24 cellular contexts compared by ENCODE assay signal in genomic region chr9:89801723-89802680, GRCh38.
DNase-seq lines count a peak whose midpoint lies in the region; ATAC-seq and TF ChIP-seq lines count a peak whose summit lies in the region.
"Had no signal": no experiment of that assay in that cellular context is flagged by ENCODE, and none has a peak within 500 bp of the region (broad histone marks: within the 10 kb centered on the region; RNA-seq: fewer than 3 reads in every experiment).

No MANE protein-coding gene starts in this region.

- ATAC-seq in gastrocnemius medialis, result peak; percentile 23 to 35
- ATAC-seq in GM18520 (IDR thresholded peaks at IDR 0.05; ENCODE audit: unreplicated experiment), result no peak
- no peak for ATAC-seq in GM19023 (IDR thresholded peaks at IDR 0.05; ENCODE audit: unreplicated experiment)
- ATAC-seq: body of pancreas; effector memory CD8-positive, alpha-beta T cell; esophagus mucosa; stimulated activated memory B cell treated with anti-CD40 and anti-IgM and Interleukin-4, amounts not matched to agents 10 μg/mL and 1 μg/mL and 100 μg/mL, for 72 hours had no signal

- no peaks in the 10 kb centered on the region for H3K36me3 ChIP-seq in gastrocnemius medialis
- H3K36me3 ChIP-seq: prostate gland had no signal

- in situ Hi-C loops in gastrocnemius medialis (cut with MboI; ENCODE audit: low sequenced_read_pairs in 4 of 4), result no loop called here

- no peak for TF ChIP-seq CTCF in gastrocnemius medialis (IDR thresholded peaks at IDR 0.05 in 4 of 5, conservative IDR thresholded peaks at IDR 0.05 in 1 of 5)

- no peaks in the 10 kb centered on the region for H3K9me3 ChIP-seq in gastrocnemius medialis
- H3K9me3 ChIP-seq: body of pancreas, prostate gland had no signal

- DNase-seq in NCI-H1092 (lab: John Stamatoyannopoulos, UW), result peak; percentile 36
- peak in 5 of 61 donors; percentile 17 to 27 (median 22) for DNase-seq in caudate nucleus (lab: John Stamatoyannopoulos, UW)
- peak; percentile 25 for DNase-seq in inferior parietal cortex (ENCODE audit: extremely low spot score)
- peak in 1 of 2 donors; percentile 31 for DNase-seq in gastrocnemius medialis
- DNase-seq in NCI-H345 (lab: John Stamatoyannopoulos, UW), result no peak
- DNase-seq: activated B cell treated with CpG ODN at 0.5 μM for 24 hours; activated CD4-positive, alpha-beta T cell treated with anti-CD3 and anti-CD28 coated beads, Interleukin-2, amount 50 U/mL, for 48 hours; effector memory CD8-positive, alpha-beta T cell; islet precursor cell; mammary epithelial cell; NCI-H1417 treated with DMSO at 0.1 percent for 48 hours; NCI-H2081 treated with DMSO at 0.1 percent for 48 hours; NCI-H446 treated with DMSO at 0.1 percent for 48 hours; PC-9; SHP77 treated with DMSO at 0.1 percent for 48 hours; stimulated activated CD4-positive, alpha-beta T cell treated with anti-CD3 and anti-CD28 coated beads, Interleukin-2, amount 100 ng/mL, for 48 hours; SW 1271 had no signal

- no peak for TF ChIP-seq POLR2A in gastrocnemius medialis (IDR thresholded peaks at IDR 0.05)

- no peaks in the 10 kb centered on the region for H3K27me3 ChIP-seq in gastrocnemius medialis
- H3K27me3 ChIP-seq: body of pancreas had no signal

- peaks cover 0 to 2% of the 10 kb centered on the region in 2 donors for H3K4me1 ChIP-seq in gastrocnemius medialis
- H3K4me1 ChIP-seq: body of pancreas, foreskin keratinocyte, prostate gland had no signal

- H3K4me3 ChIP-seq in gastrocnemius medialis, result no peak overlapping the region
- H3K4me3 ChIP-seq: body of pancreas, PC-9, prostate gland had no signal

- H3K27ac ChIP-seq in caudate nucleus (ENCODE audit: low read depth, low read length), result peak overlapping the region; percentile 48
- H3K27ac ChIP-seq in gastrocnemius medialis, result no peak overlapping the region
- H3K27ac ChIP-seq: body of pancreas, foreskin keratinocyte, PC-9, prostate gland had no signal

- intact Hi-C loops in gastrocnemius medialis (cut with DNase I; ENCODE audit: low total_unique reads), result no loop called here

Comparison
In these comparisons a context has a peak if more than half of its experiments do, and no peak if none do; other contexts are left out.
1. ATAC-seq: peak in gastrocnemius medialis (2 of 2); none in GM18520 (single experiment) and GM19023 (single experiment).